1 cellular context compared by ENCODE assay signal in the genomic region with DNA sequence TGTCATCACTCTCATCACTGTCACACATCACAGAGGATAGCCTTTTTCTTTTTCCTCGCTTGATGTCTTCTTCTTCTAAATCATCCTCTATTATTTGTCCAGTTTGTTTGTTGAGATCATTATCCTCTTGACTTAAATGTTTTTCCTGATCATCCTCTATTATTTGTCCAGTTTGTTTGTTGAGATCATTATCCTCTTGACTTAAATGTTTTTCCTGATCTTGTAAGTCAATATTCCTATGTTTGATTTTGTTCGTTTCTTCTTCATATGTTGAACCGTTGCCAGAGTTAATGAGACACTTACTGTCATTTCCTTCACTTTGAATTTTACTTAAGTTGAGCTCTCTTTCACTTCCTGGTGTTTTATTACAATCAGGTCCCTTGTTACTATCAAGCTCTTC.
TF ChIP-seq lines count a peak whose summit lies in the region.

No MANE protein-coding gene starts in this region.

TF ChIP-seq in endothelial cell of umbilical vein, 7 proteins besides CTCF, POLR2A, EP300 and RAD21:
- TF ChIP-seq EZH2 (IDR thresholded peaks at IDR 0.05; ENCODE audit: borderline replicate concordance, low read depth, low read length, severe bottlenecking), result no peak
- TF ChIP-seq, protein P1, sequence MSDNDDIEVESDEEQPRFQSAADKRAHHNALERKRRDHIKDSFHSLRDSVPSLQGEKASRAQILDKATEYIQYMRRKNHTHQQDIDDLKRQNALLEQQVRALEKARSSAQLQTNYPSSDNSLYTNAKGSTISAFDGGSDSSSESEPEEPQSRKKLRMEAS (IDR thresholded peaks at IDR 0.05; ENCODE audit: insufficient read depth, insufficient read length), result no peak
- TF ChIP-seq MYC (IDR thresholded peaks at IDR 0.05; ENCODE audit: low read depth, low read length), result no peak
- TF ChIP-seq POLR2AphosphoS5 (IDR thresholded peaks at IDR 0.05; ENCODE audit: insufficient read depth, low read depth, low read length), result no peak
- no peak for TF ChIP-seq FOS (IDR thresholded peaks at IDR 0.05; ENCODE audit: borderline replicate concordance, insufficient read depth, low read length)
- TF ChIP-seq JUN (IDR thresholded peaks at IDR 0.05; ENCODE audit: borderline replicate concordance, insufficient read depth, insufficient read length, low read depth), result no peak
- no peak for TF ChIP-seq GATA2 (IDR thresholded peaks at IDR 0.05; ENCODE audit: insufficient read depth, insufficient read length, low read depth, low read length)
